ENCODE assay signal across 8 cellular contexts in the genomic region with DNA sequence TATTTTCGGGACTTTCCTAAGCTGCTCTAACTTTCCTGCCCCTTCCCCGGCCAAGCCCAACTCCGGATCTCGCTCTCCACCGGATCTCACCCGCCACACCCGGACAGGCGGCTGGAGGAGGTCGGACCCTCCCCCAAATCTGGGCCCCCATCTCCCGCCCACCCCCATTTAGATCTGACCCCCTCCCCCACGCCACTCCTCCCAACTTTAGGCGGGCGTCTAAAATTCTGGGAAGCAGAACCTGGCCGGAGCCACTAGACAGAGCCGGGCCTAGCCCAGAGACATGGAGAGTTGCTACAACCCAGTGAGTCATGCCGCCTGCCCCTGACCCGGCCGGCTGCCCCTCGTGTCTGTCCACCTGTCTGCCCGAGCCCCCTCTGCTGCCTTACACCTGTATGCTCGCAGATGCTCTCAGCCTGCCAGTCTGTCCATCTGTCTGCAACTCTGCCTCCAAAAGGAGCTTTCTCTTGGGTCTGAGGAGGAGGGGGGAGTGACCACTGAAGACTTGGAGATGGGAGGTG. TPM values are rescaled to one million over a fixed set of nuclear protein-coding genes. Genes with fewer than 3 reads are reported as not detected.
DNase-seq lines count a peak whose midpoint lies in the region; ATAC-seq and TF ChIP-seq lines count a peak whose summit lies in the region.

Gene NFKB2 (plus strand): TSS at position 29 of the 521 bp plus-strand sequence. CDS start 255 bp downstream, at position 284.

- H2AFZ ChIP-seq in Loucy (ENCODE audit: low read length): peak within 1 kb of the TSS; percentile 76
- peak within 1 kb of the TSS; percentile 68 for H2AFZ ChIP-seq in mesenchymal stem cell (ENCODE audit: low read depth, low read length)

- H2BK120ac ChIP-seq in mesenchymal stem cell (ENCODE audit: low read depth, low read length): peak within 1 kb of the TSS; percentile 54

- peak; percentile 42 for DNase-seq in choroid plexus epithelial cell (ENCODE audit: low read depth)
- no peak for DNase-seq in mesenchymal stem cell

- WGBS in mesenchymal stem cell: 2% methylated on average over 19 of the region's 21 CpGs
- WGBS in urinary bladder: 1% methylated on average over 21 of the region's 21 CpGs

- H3K79me1 ChIP-seq in mesenchymal stem cell (replicated peaks; ENCODE audit: low read length, poor library complexity, severe bottlenecking): peaks cover 23% of the 10 kb centered on the region

- H4K20me1 ChIP-seq in BLaER1 (0 out of 2 replicates have a peak, but pooled peaks cover 10% of the 10 kb centered on the region), Loucy (ENCODE audit: insufficient read depth, low read length, poor library complexity, severe bottlenecking) (no peaks in the 10 kb centered on the region)

- H3K4me3 ChIP-seq in BLaER1 (peak within 1 kb of the TSS; percentile 82), Loucy (ENCODE audit: low read length, poor library complexity, severe bottlenecking) (peak within 1 kb of the TSS; percentile 77), choroid plexus epithelial cell (ENCODE audit: low read depth, low read length) (peak within 1 kb of the TSS; percentile 72), mesenchymal stem cell (ENCODE audit: insufficient read depth in 1 of 2, low read depth in 1 of 2, low read length in 2 of 2) (peak within 1 kb of the TSS; percentile 76 to 92), urinary bladder (ENCODE audit: low read depth, low read length) (peak within 1 kb of the TSS; percentile 63)

- H3K36me3 ChIP-seq in BLaER1 (peaks cover 26% of the 10 kb centered on the region), Loucy (ENCODE audit: insufficient read depth, low read length) (peaks cover 3% of the 10 kb centered on the region; the same call in 1 of the 2 replicates), mesenchymal stem cell (ENCODE audit: control insufficient read depth in 1 of 2, insufficient read depth in 2 of 2, low read depth in 1 of 2, low read length in 2 of 2) (peaks cover 17 to 35% of the 10 kb centered on the region in 2 experiments), urinary bladder (ENCODE audit: insufficient read depth) (no peaks in the 10 kb centered on the region)

- H3K9me2 ChIP-seq in Loucy (replicated peaks; ENCODE audit: low read depth, low read length): no peaks in the 10 kb centered on the region

- peak within 1 kb of the TSS in 1 of 2 experiments; percentile 96 for H3K14ac ChIP-seq in mesenchymal stem cell (ENCODE audit: low read length in 2 of 2)

- TF ChIP-seq CTCF in Loucy (conservative IDR thresholded peaks at IDR 0.05; ENCODE audit: low read length): no peak
- no peak for TF ChIP-seq CTCF in choroid plexus epithelial cell (conservative IDR thresholded peaks at IDR 0.05; ENCODE audit: low read depth, low read length)

- peak within 1 kb of the TSS; percentile 78 for H2BK15ac ChIP-seq in mesenchymal stem cell (ENCODE audit: low read depth, poor library complexity, severe bottlenecking)

- H2BK12ac ChIP-seq in mesenchymal stem cell (ENCODE audit: low read length in 2 of 2): peak within 1 kb of the TSS in 1 of 2 experiments; percentile 94

- H3K4me1 ChIP-seq in BLaER1: peaks cover 38% of the 10 kb centered on the region
- H3K4me1 ChIP-seq in Loucy (ENCODE audit: insufficient read depth, low read length, poor library complexity, severe bottlenecking): peaks cover 22% of the 10 kb centered on the region
- peaks cover 43% of the 10 kb centered on the region for H3K4me1 ChIP-seq in mesenchymal stem cell (ENCODE audit: control insufficient read depth, insufficient read depth, low read depth, low read length)
- no peaks in the 10 kb centered on the region for H3K4me1 ChIP-seq in urinary bladder (ENCODE audit: insufficient read depth)

- peak within 1 kb of the TSS; percentile 79 for H4K91ac ChIP-seq in mesenchymal stem cell (ENCODE audit: low read length)

- H3K27ac ChIP-seq in BLaER1 (peak within 1 kb of the TSS; percentile 81), mesenchymal stem cell (ENCODE audit: low read length, poor library complexity, severe bottlenecking) (peak within 1 kb of the TSS; percentile 30), urinary bladder (ENCODE audit: low read depth) (peak within 1 kb of the TSS; percentile 97)

- H3K4me2 ChIP-seq in BLaER1 (peak within 1 kb of the TSS; percentile 99), Loucy (ENCODE audit: low read depth, low read length, poor library complexity, severe bottlenecking) (peak within 1 kb of the TSS; percentile 88), mesenchymal stem cell (ENCODE audit: low read length, poor library complexity, severe bottlenecking) (peak within 1 kb of the TSS; percentile 99)

- H2AK5ac ChIP-seq in mesenchymal stem cell (ENCODE audit: low read length, severe bottlenecking): peak within 1 kb of the TSS; percentile 25

- H3K27me3 ChIP-seq in BLaER1 (no peaks in the 10 kb centered on the region), Loucy (ENCODE audit: insufficient read depth, low read length, poor library complexity, severe bottlenecking) (no peaks in the 10 kb centered on the region), mesenchymal stem cell (ENCODE audit: control insufficient read depth in 1 of 2, insufficient read depth in 1 of 2, low read length in 2 of 2) (peaks cover 0 to 3% of the 10 kb centered on the region in 2 experiments)

- peak within 1 kb of the TSS; percentile 28 to 94 for H3K4ac ChIP-seq in mesenchymal stem cell (ENCODE audit: low read depth in 1 of 2, low read length in 2 of 2)

- peak within 1 kb of the TSS in 1 of 2 experiments; percentile 95 for H3K23ac ChIP-seq in mesenchymal stem cell (ENCODE audit: low read length in 2 of 2)

- peak within 1 kb of the TSS; percentile 79 for H3K9ac ChIP-seq in BLaER1
- H3K9ac ChIP-seq in Loucy (ENCODE audit: low read depth, low read length, poor library complexity, severe bottlenecking): peak within 1 kb of the TSS; percentile 79
- peak within 1 kb of the TSS; percentile 90 for H3K9ac ChIP-seq in mesenchymal stem cell (ENCODE audit: low read length)

- no peak within 1 kb of the TSS for H2BK5ac ChIP-seq in mesenchymal stem cell (ENCODE audit: low read depth, low read length, poor library complexity, severe bottlenecking)

- peak within 1 kb of the TSS; percentile 65 for H4K8ac ChIP-seq in mesenchymal stem cell (ENCODE audit: low read length)

- H3K9me3 ChIP-seq in BLaER1 (no peaks in the 10 kb centered on the region), Loucy (ENCODE audit: insufficient read depth, low read depth, low read length) (no peaks in the 10 kb centered on the region), mesenchymal stem cell (ENCODE audit: control insufficient read depth, low read length) (no peaks in the 10 kb centered on the region)

- no peaks in the 10 kb centered on the region for H3F3A ChIP-seq in Loucy (ENCODE audit: low read depth)

- H3K18ac ChIP-seq in mesenchymal stem cell (ENCODE audit: low read depth in 1 of 2, low read length in 2 of 2): peak within 1 kb of the TSS; percentile 80 to 95

- ATAC-seq in GM21526 (IDR thresholded peaks at IDR 0.05; ENCODE audit: low FRiP score, unreplicated experiment) (no peak), HG03442 (IDR thresholded peaks at IDR 0.05; ENCODE audit: unreplicated experiment) (no peak), HG03196 (IDR thresholded peaks at IDR 0.05; ENCODE audit: unreplicated experiment) (no peak)

- H3K79me2 ChIP-seq in Loucy (ENCODE audit: insufficient read depth, low read length): peaks cover 13% of the 10 kb centered on the region; the same call in 1 of the 2 replicates

RNA-seq across cellular contexts. Expression of gene NFKB2, which starts in this region (rescaled TPM):
- 11.8 TPM for polyA plus RNA-seq in mesenchymal stem cell (2013, experiment 1 of 2)
- polyA plus RNA-seq in mesenchymal stem cell (2013, experiment 2 of 2): 11.2 TPM
- 11.3 TPM for total RNA-seq in urinary bladder
- 30.8 TPM for polyA plus RNA-seq in urinary bladder

Comparison
In these comparisons a context has a peak if more than half of its experiments do, and no peak if none do; other contexts are left out.
1. H3K27ac ChIP-seq: peak in every context shown above with its lines; median percentile 97 in urinary bladder; 81 in BLaER1; 30 in mesenchymal stem cell.